19 cellular contexts compared by ENCODE assay signal in genomic region chr12:65654230-65654629, GRCh38.
"Had no signal": no experiment of that assay in that cellular context is flagged by ENCODE, and none has a peak within 500 bp of the region (broad histone marks: within the 10 kb centered on the region; RNA-seq: fewer than 3 reads in every experiment).

No MANE protein-coding gene starts in this region.

- H3K4me3 Mint-ChIP-seq: activated B cell treated with CpG ODN at 0.5 μM for 24 hours; activated naive CD8-positive, alpha-beta T cell; activated T-cell treated with anti-CD3 and anti-CD28 coated beads, Interleukin-2, amount 50 U/mL, for 72 hours; naive B cell; type B pancreatic cell had no signal

- H3K36me3 Mint-ChIP-seq: activated naive CD8-positive, alpha-beta T cell; naive B cell; type B pancreatic cell had no signal

- DNase-seq: activated B cell treated with CpG ODN at 0.5 μM for 24 hours; activated CD4-positive, alpha-beta T cell treated with anti-CD3 and anti-CD28 coated beads for 48 hours; activated CD8-positive, alpha-beta memory T cell treated with anti-CD3 and anti-CD28 coated beads, Interleukin-2, amount 50 U/mL, for 48 hours; activated gamma-delta T cell; activated T-cell treated with anti-CD3 and anti-CD28 coated beads, Interleukin-2, amount 50 U/mL, for 72 hours; amygdala; cortex of kidney; effector CD8-positive, alpha-beta T cell; head of caudate nucleus; left cardiac atrium; lower lobe of right lung; naive B cell; stimulated activated CD4-positive, alpha-beta T cell treated with anti-CD3 and anti-CD28 coated beads, Interleukin-4, amount 100 ng/mL, for 1 hour; stimulated activated naive CD4-positive, alpha-beta T cell; T-helper 2 cell had no signal

- H3K4me1 ChIP-seq: lower lobe of right lung had no signal

- H3K27ac Mint-ChIP-seq: activated B cell treated with CpG ODN at 0.5 μM for 24 hours; activated naive CD8-positive, alpha-beta T cell; activated T-cell treated with anti-CD3 and anti-CD28 coated beads, Interleukin-2, amount 50 U/mL, for 72 hours; naive B cell; type B pancreatic cell had no signal

- H3K9me3 Mint-ChIP-seq: activated B cell treated with CpG ODN at 0.5 μM for 24 hours had no signal

- H3K9me3 ChIP-seq: lower lobe of right lung had no signal

- H3K36me3 ChIP-seq: lower lobe of right lung had no signal

- FAIRE-seq: frontal cortex, TTC549 had no signal

- H3K4me1 Mint-ChIP-seq: activated B cell treated with CpG ODN at 0.5 μM for 24 hours, naive B cell had no signal

- ATAC-seq: activated T-cell treated with anti-CD3 and anti-CD28 coated beads, Interleukin-2, amount 50 U/mL, for 72 hours; left cardiac atrium; lower lobe of right lung had no signal

- H3K27me3 Mint-ChIP-seq: activated B cell treated with CpG ODN at 0.5 μM for 24 hours had no signal

- H3K27ac ChIP-seq: lower lobe of right lung had no signal

- H3K4me3 ChIP-seq: lower lobe of right lung had no signal
